40 cellular contexts compared by ENCODE assay signal in the genomic region with DNA sequence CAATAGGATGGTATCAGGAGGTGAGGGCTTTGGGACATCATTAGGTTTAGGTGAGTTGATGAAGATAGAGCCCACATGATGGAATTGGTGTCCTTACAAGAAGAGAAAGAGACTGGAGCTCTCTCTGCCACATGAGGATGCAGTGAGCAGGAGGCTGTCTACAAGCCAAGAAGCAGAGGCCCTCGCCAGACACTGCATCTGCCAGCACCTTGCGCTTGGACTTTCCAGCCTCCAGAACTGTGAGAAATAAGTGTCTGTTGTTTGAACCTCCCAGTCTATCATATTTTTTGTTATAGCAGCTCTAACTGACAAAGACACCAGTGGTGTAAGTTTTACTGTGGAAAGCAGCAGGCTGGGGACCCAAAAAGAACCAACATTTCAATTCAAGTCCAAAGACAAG.
"Had no signal": no experiment of that assay in that cellular context is flagged by ENCODE, and none has a peak within 500 bp of the region (broad histone marks: within the 10 kb centered on the region; RNA-seq: fewer than 3 reads in every experiment).

No MANE protein-coding gene starts in this region.

- H3K9me3 Mint-ChIP-seq: activated naive CD4-positive, alpha-beta T cell treated with anti-CD3 and anti-CD28 coated beads for 36 hours; activated naive CD4-positive, alpha-beta T cell treated with anti-CD3 and anti-CD28 coated beads, Interleukin-2, amount 10 ng/mL, durations not matched to agents 7 days and 5 days; activated naive CD4-positive, alpha-beta T cell treated with anti-CD3 and anti-CD28 coated beads, Interleukin-2, amount 50 U/mL, for 24 hours; activated naive CD8-positive, alpha-beta T cell treated with anti-CD3 and anti-CD28 coated beads for 36 hours; activated naive CD8-positive, alpha-beta T cell treated with anti-CD3 and anti-CD28 coated beads, Interleukin-2, amount 50 U/mL, for 24 hours; activated T-cell treated with anti-CD3 and anti-CD28 coated beads, Interleukin-2, amount 50 U/mL, for 24 hours; activated T-cell treated with anti-CD3 and anti-CD28 coated beads, Interleukin-2, amount 50 U/mL, for 4 hours; activated T-cell treated with anti-CD3 and anti-CD28 coated beads, Interleukin-2, amount 50 U/mL, for 72 hours; activated T-helper 17 cell treated with anti-CD3 and anti-CD28 coated beads, Interleukin-2, amount 50 U/mL, for 72 hours; central memory CD8-positive, alpha-beta T cell had no signal

- H3K27ac ChIP-seq: adrenal gland, ascending aorta, body of pancreas, brain microvascular endothelial cell, breast epithelium, cardiac muscle cell had no signal

- H3K4me1 Mint-ChIP-seq: activated naive CD8-positive, alpha-beta T cell treated with anti-CD3 and anti-CD28 coated beads for 36 hours; activated naive CD8-positive, alpha-beta T cell treated with anti-CD3 and anti-CD28 coated beads, Interleukin-2, amount 50 U/mL, for 24 hours had no signal

- H3K4me3 ChIP-seq: adrenal gland, ascending aorta, body of pancreas, breast epithelium, cardiac muscle cell had no signal

- H3K27me3 ChIP-seq: adrenal gland, ascending aorta, body of pancreas, brain microvascular endothelial cell, breast epithelium, cardiac muscle cell had no signal

- H3K36me3 Mint-ChIP-seq: activated naive CD4-positive, alpha-beta T cell treated with anti-CD3 and anti-CD28 coated beads, Interleukin-2, amount 10 ng/mL, durations not matched to agents 7 days and 5 days; activated naive CD4-positive, alpha-beta T cell treated with anti-CD3 and anti-CD28 coated beads, Interleukin-2, amount 50 U/mL, for 24 hours; activated naive CD8-positive, alpha-beta T cell treated with anti-CD3 and anti-CD28 coated beads for 36 hours; brain had no signal

- DNase-seq: activated effector memory CD4-positive, alpha-beta T cell treated with anti-CD3 and anti-CD28 coated beads, Interleukin-2, amount 50 U/mL, for 16 hours; activated effector memory CD4-positive, alpha-beta T cell treated with Interleukin-2 at 50 U/mL for 16 hours; activated gamma-delta T cell; activated gamma-delta T cell treated with Interleukin-2 at 50 U/mL for 16 hours; activated naive CD4-positive, alpha-beta T cell; activated naive CD4-positive, alpha-beta T cell treated with anti-CD3 and anti-CD28 coated beads for 36 hours; activated naive CD4-positive, alpha-beta T cell treated with anti-CD3 and anti-CD28 coated beads, Interleukin-2, amount 10 ng/mL, durations not matched to agents 7 days and 5 days; activated naive CD4-positive, alpha-beta T cell treated with anti-CD3 and anti-CD28 coated beads, Interleukin-2, amount 50 U/mL, for 16 hours; activated naive CD4-positive, alpha-beta T cell treated with Interleukin-2 at 50 U/mL for 16 hours; activated naive CD8-positive, alpha-beta T cell treated with anti-CD3 and anti-CD28 coated beads for 36 hours; activated naive CD8-positive, alpha-beta T cell treated with anti-CD3 and anti-CD28 coated beads, Interleukin-2, amount 10 ng/mL, durations not matched to agents 7 days and 5 days; activated naive CD8-positive, alpha-beta T cell treated with anti-CD3 and anti-CD28 coated beads, Interleukin-2, amount 50 U/mL, for 24 hours; activated T-cell treated with anti-CD3 and anti-CD28 coated beads, Interleukin-2, amount 50 U/mL, for 1 hour; activated T-cell treated with anti-CD3 and anti-CD28 coated beads, Interleukin-2, amount 50 U/mL, for 24 hours; activated T-cell treated with anti-CD3 and anti-CD28 coated beads, Interleukin-2, amount 50 U/mL, for 4 hours; activated T-cell treated with anti-CD3 and anti-CD28 coated beads, Interleukin-2, amount 50 U/mL, for 48 hours; activated T-cell treated with anti-CD3 and anti-CD28 coated beads, Interleukin-2, amount 50 U/mL, for 72 hours; adrenal gland; amniotic stem cell; amygdala; anterior cingulate cortex; aorta; body of pancreas; brain microvascular endothelial cell; caudate nucleus; central memory CD4-positive, alpha-beta T cell; cerebellar nuclear complex had no signal

- H3K4me3 Mint-ChIP-seq: activated naive CD4-positive, alpha-beta T cell treated with anti-CD3 and anti-CD28 coated beads for 36 hours; activated naive CD4-positive, alpha-beta T cell treated with anti-CD3 and anti-CD28 coated beads, Interleukin-2, amount 10 ng/mL, durations not matched to agents 7 days and 5 days; activated naive CD4-positive, alpha-beta T cell treated with anti-CD3 and anti-CD28 coated beads, Interleukin-2, amount 50 U/mL, for 24 hours; activated naive CD8-positive, alpha-beta T cell; activated naive CD8-positive, alpha-beta T cell treated with anti-CD3 and anti-CD28 coated beads for 36 hours; activated naive CD8-positive, alpha-beta T cell treated with anti-CD3 and anti-CD28 coated beads, Interleukin-2, amount 10 ng/mL, durations not matched to agents 7 days and 5 days; activated naive CD8-positive, alpha-beta T cell treated with anti-CD3 and anti-CD28 coated beads, Interleukin-2, amount 50 U/mL, for 24 hours; activated T-cell treated with anti-CD3 and anti-CD28 coated beads, Interleukin-2, amount 50 U/mL, for 24 hours; activated T-cell treated with anti-CD3 and anti-CD28 coated beads, Interleukin-2, amount 50 U/mL, for 4 hours; activated T-cell treated with anti-CD3 and anti-CD28 coated beads, Interleukin-2, amount 50 U/mL, for 72 hours; activated T-helper 1 cell treated with anti-CD3 and anti-CD28 coated beads, Interleukin-12 subunit alpha, Interleukin-12 subunit beta, Interleukin-2, Interleukin-4 antibody, amounts not matched to agents 30 ng/mL and 10 ng/mL and 1 ng/mL, durations not matched to agents 14 hours and 24 hours and 36 hours; activated T-helper 17 cell treated with anti-CD3 and anti-CD28 coated beads, Interleukin-2, amount 50 U/mL, for 72 hours; brain; central memory CD8-positive, alpha-beta T cell had no signal

- FAIRE-seq: astrocyte, bronchial epithelial cell had no signal

- H3K36me3 ChIP-seq: adrenal gland, ascending aorta, brain microvascular endothelial cell, breast epithelium, cardiac muscle cell had no signal

- H3K4me1 ChIP-seq: adrenal gland, ascending aorta, body of pancreas, breast epithelium had no signal

- ATAC-seq: activated naive CD4-positive, alpha-beta T cell treated with anti-CD3 and anti-CD28 coated beads, Interleukin-2, amount 50 U/mL, for 72 hours; activated naive CD8-positive, alpha-beta T cell treated with anti-CD3 and anti-CD28 coated beads, Interleukin-2, amount 50 U/mL, for 24 hours; activated T-cell treated with anti-CD3 and anti-CD28 coated beads, Interleukin-2, amount 50 U/mL, for 4 hours; activated T-cell treated with anti-CD3 and anti-CD28 coated beads, Interleukin-2, amount 50 U/mL, for 72 hours; activated T-helper 17 cell treated with anti-CD3 and anti-CD28 coated beads, Interleukin-2, amount 50 U/mL, for 72 hours; body of pancreas had no signal

- H3K27ac Mint-ChIP-seq: activated naive CD4-positive, alpha-beta T cell treated with anti-CD3 and anti-CD28 coated beads for 36 hours; activated naive CD4-positive, alpha-beta T cell treated with anti-CD3 and anti-CD28 coated beads, Interleukin-2, amount 10 ng/mL, durations not matched to agents 7 days and 5 days; activated naive CD4-positive, alpha-beta T cell treated with anti-CD3 and anti-CD28 coated beads, Interleukin-2, amount 50 U/mL, for 24 hours; activated naive CD4-positive, alpha-beta T cell treated with anti-CD3 and anti-CD28 coated beads, Interleukin-2, amount 50 U/mL, for 72 hours; activated naive CD8-positive, alpha-beta T cell; activated naive CD8-positive, alpha-beta T cell treated with anti-CD3 and anti-CD28 coated beads for 36 hours; activated naive CD8-positive, alpha-beta T cell treated with anti-CD3 and anti-CD28 coated beads, Interleukin-2, amount 10 ng/mL, durations not matched to agents 7 days and 5 days; activated naive CD8-positive, alpha-beta T cell treated with anti-CD3 and anti-CD28 coated beads, Interleukin-2, amount 50 U/mL, for 24 hours; activated T-cell treated with anti-CD3 and anti-CD28 coated beads, Interleukin-2, amount 50 U/mL, for 24 hours; activated T-cell treated with anti-CD3 and anti-CD28 coated beads, Interleukin-2, amount 50 U/mL, for 72 hours; activated T-helper 1 cell treated with anti-CD3 and anti-CD28 coated beads, Interleukin-12 subunit alpha, Interleukin-12 subunit beta, Interleukin-2, Interleukin-4 antibody, amounts not matched to agents 30 ng/mL and 10 ng/mL and 1 ng/mL, durations not matched to agents 14 hours and 24 hours and 36 hours; activated T-helper 17 cell treated with anti-CD3 and anti-CD28 coated beads, Interleukin-2, amount 50 U/mL, for 72 hours; activated T-helper 2 cell treated with anti-CD3 and anti-CD28 coated beads, Interferon-gamma antibody, Interleukin-2, Interleukin-4, amounts not matched to agents 10 μg/mL and 5 μg/mL and 100 μg/mL, durations not matched to agents 14 hours and 24 hours and 36 hours; brain had no signal

- H3K9me3 ChIP-seq: adrenal gland, ascending aorta, body of pancreas, breast epithelium had no signal
